Comparison of ENCODE assay signal across 16 cellular contexts in genomic region chr17:72472116-72472515, GRCh38.
"Had no signal": no experiment of that assay in that cellular context is flagged by ENCODE, and none has a peak within 500 bp of the region (broad histone marks: within the 10 kb centered on the region; RNA-seq: fewer than 3 reads in every experiment).

No MANE protein-coding gene starts in this region.

- H3K27me3 ChIP-seq: gastrocnemius medialis, sigmoid colon, suprapubic skin, upper lobe of left lung had no signal

- ATAC-seq: gastrocnemius medialis, heart right ventricle, lower lobe of right lung had no signal

- H3K9me3 Mint-ChIP-seq: activated T-helper 1 cell treated with anti-CD3 and anti-CD28 coated beads, Interleukin-12 subunit alpha, Interleukin-12 subunit beta, Interleukin-2, Interleukin-4 antibody, amounts not matched to agents 30 ng/mL and 10 ng/mL and 1 ng/mL, durations not matched to agents 14 hours and 24 hours and 36 hours; dendritic cell treated with granulocyte-macrophage colony-stimulating factor and Interleukin-4, amounts not matched to agents 40 ng/mL and 50 ng/mL, for 4 days had no signal

- DNase-seq: activated CD4-positive, alpha-beta T cell treated with anti-CD3 and anti-CD28 coated beads, Interleukin-2, amount 50 U/mL, for 1 hour; activated naive CD4-positive, alpha-beta T cell; activated naive CD8-positive, alpha-beta T cell treated with anti-CD3 and anti-CD28 coated beads, Interleukin-2, amount 10 ng/mL, durations not matched to agents 7 days and 5 days; endodermal cell; gastrocnemius medialis; heart right ventricle; lower lobe of right lung; sigmoid colon; T-helper 9 cell; upper lobe of left lung had no signal

- H3K4me3 ChIP-seq: gastrocnemius medialis, heart right ventricle, lower lobe of right lung, sigmoid colon, spleen, suprapubic skin, upper lobe of left lung had no signal

- H3K36me3 ChIP-seq: gastrocnemius medialis, heart right ventricle, lower lobe of right lung, sigmoid colon, spleen, suprapubic skin, upper lobe of left lung had no signal

- H3K9me3 ChIP-seq: lower lobe of right lung, suprapubic skin had no signal

- H3K27ac ChIP-seq: gastrocnemius medialis, heart right ventricle, lower lobe of right lung, sigmoid colon, spleen, suprapubic skin, upper lobe of left lung had no signal

- H3K4me3 Mint-ChIP-seq: activated naive CD8-positive, alpha-beta T cell treated with anti-CD3 and anti-CD28 coated beads, Interleukin-2, amount 10 ng/mL, durations not matched to agents 7 days and 5 days; activated T-helper 1 cell treated with anti-CD3 and anti-CD28 coated beads, Interleukin-12 subunit alpha, Interleukin-12 subunit beta, Interleukin-2, Interleukin-4 antibody, amounts not matched to agents 30 ng/mL and 10 ng/mL and 1 ng/mL, durations not matched to agents 14 hours and 24 hours and 36 hours; dendritic cell treated with granulocyte-macrophage colony-stimulating factor and Interleukin-4, amounts not matched to agents 40 ng/mL and 50 ng/mL, for 4 days; endodermal cell; neural crest cell; stimulated activated naive CD8-positive, alpha-beta T cell treated with anti-CD3 and anti-CD28 coated beads, Interleukin-15, Interleukin-2, amounts not matched to agents 100 ng/mL and 50 ng/mL, for 24 hours had no signal

- H3K27ac Mint-ChIP-seq: activated naive CD8-positive, alpha-beta T cell treated with anti-CD3 and anti-CD28 coated beads, Interleukin-2, amount 10 ng/mL, durations not matched to agents 7 days and 5 days; activated T-helper 1 cell treated with anti-CD3 and anti-CD28 coated beads, Interleukin-12 subunit alpha, Interleukin-12 subunit beta, Interleukin-2, Interleukin-4 antibody, amounts not matched to agents 30 ng/mL and 10 ng/mL and 1 ng/mL, durations not matched to agents 14 hours and 24 hours and 36 hours; dendritic cell treated with granulocyte-macrophage colony-stimulating factor and Interleukin-4, amounts not matched to agents 40 ng/mL and 50 ng/mL, for 4 days; endodermal cell; stimulated activated naive CD8-positive, alpha-beta T cell treated with anti-CD3 and anti-CD28 coated beads, Interleukin-15, Interleukin-2, amounts not matched to agents 100 ng/mL and 50 ng/mL, for 24 hours had no signal

- H3K4me1 Mint-ChIP-seq: activated naive CD8-positive, alpha-beta T cell treated with anti-CD3 and anti-CD28 coated beads, Interleukin-2, amount 10 ng/mL, durations not matched to agents 7 days and 5 days had no signal

- H3K4me1 ChIP-seq: gastrocnemius medialis, lower lobe of right lung, sigmoid colon, spleen had no signal

- H3K36me3 Mint-ChIP-seq: activated naive CD8-positive, alpha-beta T cell treated with anti-CD3 and anti-CD28 coated beads, Interleukin-2, amount 10 ng/mL, durations not matched to agents 7 days and 5 days had no signal
